ENCODE assay signal across 8 cellular contexts in genomic region chr5:164597293-164597900, GRCh38.
DNase-seq lines count a peak whose midpoint lies in the region; ATAC-seq and TF ChIP-seq lines count a peak whose summit lies in the region.

No MANE protein-coding gene starts in this region.

- no peaks in the 10 kb centered on the region for H3K36me3 ChIP-seq in NT2/D1 (ENCODE audit: insufficient read depth, insufficient read length, low read length)
- H3K36me3 ChIP-seq in mucosa of descending colon (ENCODE audit: low read depth): no peaks in the 10 kb centered on the region

- peak; percentile 59 for DNase-seq in DMS 273 (lab: John Stamatoyannopoulos, UW; ENCODE audit: unreplicated experiment)
- no peak for DNase-seq in DMS 273 treated with DMSO at 0.1 percent for 48 hours (lab: John Stamatoyannopoulos, UW)
- peak; percentile 18 for DNase-seq in NT2/D1 (ENCODE audit: low read depth, low spot score)
- peak in 2 of 3 donors; percentile 24 to 35 for DNase-seq in mucosa of descending colon
- no peak for DNase-seq in SKM-1 treated with dmso at 0.1 percent for 144 hours (lab: John Stamatoyannopoulos, UW; ENCODE audit: unreplicated experiment)
- no peak for DNase-seq in NOMO-1 treated with DMSO at 0.1 percent for 48 hours (lab: John Stamatoyannopoulos, UW; ENCODE audit: unreplicated experiment)

- H3K9ac ChIP-seq in NT2/D1 (ENCODE audit: insufficient read length, low read depth): no peak overlapping the region

- no peaks in the 10 kb centered on the region for H3K4me1 Mint-ChIP-seq in stimulated activated memory B cell treated with anti-CD40 and anti-IgM and Interleukin-4, amounts not matched to agents 10 μg/mL and 1 μg/mL and 100 μg/mL, for 72 hours

- no peak for TF ChIP-seq CTCF in mucosa of descending colon (IDR thresholded peaks at IDR 0.05)

- no peak overlapping the region for H3K4me3 ChIP-seq in NT2/D1 (ENCODE audit: insufficient read length, low read depth)
- H3K4me3 ChIP-seq in mucosa of descending colon: no peak overlapping the region

- peak; percentile 86 for ATAC-seq in HG02678 (IDR thresholded peaks at IDR 0.05; ENCODE audit: unreplicated experiment)
- peak; percentile 35 for ATAC-seq in mucosa of descending colon
- no peak for ATAC-seq in stimulated activated memory B cell treated with anti-CD40 and anti-IgM and Interleukin-4, amounts not matched to agents 10 μg/mL and 1 μg/mL and 100 μg/mL, for 72 hours

- H3K9me3 Mint-ChIP-seq in stimulated activated memory B cell treated with anti-CD40 and anti-IgM and Interleukin-4, amounts not matched to agents 10 μg/mL and 1 μg/mL and 100 μg/mL, for 72 hours: peaks cover 3% of the 10 kb centered on the region

- H3K27ac Mint-ChIP-seq in stimulated activated memory B cell treated with anti-CD40 and anti-IgM and Interleukin-4, amounts not matched to agents 10 μg/mL and 1 μg/mL and 100 μg/mL, for 72 hours: no peak overlapping the region

- intact Hi-C loops in mucosa of descending colon (cut with DNase I, micrococcal nuclease): no loop called here

- no peaks in the 10 kb centered on the region for H3K36me3 Mint-ChIP-seq in stimulated activated memory B cell treated with anti-CD40 and anti-IgM and Interleukin-4, amounts not matched to agents 10 μg/mL and 1 μg/mL and 100 μg/mL, for 72 hours

- H3K27me3 ChIP-seq in NT2/D1 (ENCODE audit: insufficient read depth, insufficient read length): no peaks in the 10 kb centered on the region

- H3K4me1 ChIP-seq in NT2/D1 (ENCODE audit: insufficient read depth, insufficient read length) (no peaks in the 10 kb centered on the region), mucosa of descending colon (ENCODE audit: low read depth) (no peaks in the 10 kb centered on the region)

- H3K27me3 Mint-ChIP-seq in stimulated activated memory B cell treated with anti-CD40 and anti-IgM and Interleukin-4, amounts not matched to agents 10 μg/mL and 1 μg/mL and 100 μg/mL, for 72 hours: no peaks in the 10 kb centered on the region

- no peaks in the 10 kb centered on the region for H3K9me3 ChIP-seq in NT2/D1 (ENCODE audit: insufficient read depth, low read length)
- H3K9me3 ChIP-seq in mucosa of descending colon: peaks cover 3% of the 10 kb centered on the region

- no peak overlapping the region for H3K4me3 Mint-ChIP-seq in stimulated activated memory B cell treated with anti-CD40 and anti-IgM and Interleukin-4, amounts not matched to agents 10 μg/mL and 1 μg/mL and 100 μg/mL, for 72 hours

Comparison
In these comparisons a context has a peak if more than half of its experiments do, and no peak if none do; other contexts are left out.
1. DNase-seq: peak in DMS 273 (single experiment), NT2/D1 (single experiment) and mucosa of descending colon (2 of 3); none in DMS 273 treated with DMSO at 0.1 percent for 48 hours (single experiment), SKM-1 treated with dmso at 0.1 percent for 144 hours (single experiment) and NOMO-1 treated with DMSO at 0.1 percent for 48 hours (single experiment).